1 cellular context compared by ENCODE assay signal in the genomic region with DNA sequence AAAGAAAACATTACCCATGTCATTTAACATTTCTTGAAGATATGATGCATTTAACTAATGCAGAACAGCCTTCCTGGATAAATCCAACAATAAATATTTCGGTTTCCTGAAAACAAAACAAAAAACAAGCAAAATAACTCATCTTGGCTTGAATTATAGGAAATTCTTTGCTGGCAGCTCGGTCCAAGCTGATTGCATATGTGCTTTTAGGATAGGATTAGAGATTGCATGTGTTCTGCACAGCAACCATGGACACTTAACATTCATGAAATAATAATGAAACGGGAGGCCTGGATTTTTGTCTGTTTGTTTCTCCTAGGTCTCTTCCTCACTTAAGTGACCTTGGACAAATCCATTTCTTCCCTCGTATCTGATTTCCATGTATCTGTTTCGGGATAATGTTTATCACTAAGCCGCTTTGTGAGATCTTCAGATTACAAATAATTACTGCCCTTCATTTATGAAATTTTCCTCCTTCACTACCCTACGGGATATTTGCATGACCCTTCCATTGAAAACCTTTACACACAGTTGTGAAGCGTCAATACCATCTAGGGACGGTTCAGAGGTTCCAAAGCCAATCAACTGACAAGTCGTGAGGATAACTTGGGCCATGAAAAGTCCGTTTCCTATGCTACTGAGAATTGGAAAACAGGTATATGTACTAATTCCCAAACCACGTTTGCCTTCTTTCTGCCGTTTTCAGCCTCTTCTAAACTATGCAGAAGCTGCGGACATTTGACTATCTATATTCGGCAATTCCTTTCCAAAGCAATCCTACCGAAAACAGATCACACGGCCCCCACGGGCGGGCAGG.
TF ChIP-seq lines count a peak whose summit lies in the region.

No MANE protein-coding gene starts in this region.

TF ChIP-seq in IMR-90, 13 proteins besides CTCF, POLR2A, EP300 and RAD21:
- TF ChIP-seq CEBPB (IDR thresholded peaks at IDR 0.05; ENCODE audit: low read depth, low read length), result no peak
- TF ChIP-seq MAZ (IDR thresholded peaks at IDR 0.05; ENCODE audit: borderline replicate concordance, low read depth, low read length), result no peak
- TF ChIP-seq RFX5 (IDR thresholded peaks at IDR 0.05; ENCODE audit: low read depth, low read length), result no peak
- TF ChIP-seq RCOR1 (IDR thresholded peaks at IDR 0.05; ENCODE audit: insufficient replicate concordance, low read length), result no peak
